ENCODE assay signal across 8 cellular contexts in the genomic region with DNA sequence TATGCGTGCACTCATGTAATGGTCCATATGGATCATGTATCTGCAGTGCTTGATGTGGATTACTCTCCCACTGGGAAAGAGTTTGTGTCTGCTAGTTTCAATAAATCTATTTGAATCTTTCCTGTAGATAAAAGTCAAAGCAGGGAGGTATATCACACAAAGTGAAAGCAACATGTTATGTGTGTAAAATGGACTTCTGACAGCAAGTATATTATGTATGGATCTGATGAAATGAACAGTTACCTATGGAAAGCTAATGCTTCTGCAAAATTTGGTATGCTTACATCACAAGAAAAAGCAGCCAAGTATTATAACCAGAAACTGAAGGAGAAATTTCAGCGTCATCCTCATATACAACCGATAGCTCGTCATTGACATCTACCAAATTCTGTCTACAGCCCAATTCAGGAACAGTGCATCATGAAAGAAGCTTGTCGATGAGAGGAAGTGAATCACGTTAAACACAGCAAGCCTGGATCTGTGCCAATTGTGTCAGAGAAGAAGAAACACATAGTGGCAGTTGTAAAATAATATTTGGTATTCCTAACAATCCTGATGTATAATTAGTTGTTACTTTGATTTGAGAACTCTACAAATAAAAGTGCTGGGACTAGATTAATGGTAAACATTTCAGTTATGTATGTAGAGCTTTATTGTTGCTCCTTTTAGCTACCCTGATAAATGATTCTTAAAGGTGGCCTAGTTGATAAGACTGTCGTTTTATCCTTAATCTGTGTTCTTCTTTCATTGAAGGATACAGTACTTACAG.
DNase-seq lines count a peak whose midpoint lies in the region; ATAC-seq and TF ChIP-seq lines count a peak whose summit lies in the region.

No MANE protein-coding gene starts in this region.

- DNase-seq in NCI-H2029 (lab: John Stamatoyannopoulos, UW), result peak; percentile 8
- no peak for DNase-seq in NCI-H2029 treated with DMSO at 0.1 percent for 48 hours (lab: John Stamatoyannopoulos, UW)
- no peak for DNase-seq in SK-N-MC (ENCODE audit: low read depth, low spot score)
- DNase-seq in brain microvascular endothelial cell, result peak; percentile 89
- peak in 2 of 3 experiments; percentile 13 to 28 for DNase-seq in stimulated activated CD4-positive, alpha-beta T cell treated with anti-CD3 and anti-CD28 coated beads, TNF-alpha, amount 100 ng/mL, for 4 hours (ENCODE audit: low read depth in 3 of 3)
- DNase-seq in NCI-H2171 (lab: John Stamatoyannopoulos, UW), result no peak
- no peak for DNase-seq in NK-92 (lab: John Stamatoyannopoulos, UW; ENCODE audit: unreplicated experiment)

- no peak overlapping the region for H3K9ac ChIP-seq in SK-N-MC (ENCODE audit: insufficient read length)

- no peak for ATAC-seq in HG03175 (IDR thresholded peaks at IDR 0.05; ENCODE audit: unreplicated experiment)

- peak overlapping the region; percentile 6; the same call in 1 of the 2 replicates for H3K4me3 ChIP-seq in SK-N-MC
- peak overlapping the region; percentile 3 for H3K4me3 ChIP-seq in brain microvascular endothelial cell (ENCODE audit: low read depth, low read length)

- H3K27ac ChIP-seq in SK-N-MC (no peak overlapping the region), brain microvascular endothelial cell (no peak overlapping the region)

- H3K27me3 ChIP-seq in brain microvascular endothelial cell (replicated peaks), result no peaks in the 10 kb centered on the region

- no peaks in the 10 kb centered on the region for H3K9me3 ChIP-seq in SK-N-MC (ENCODE audit: low read depth, low read length)

- H3K36me3 ChIP-seq in SK-N-MC (ENCODE audit: insufficient read depth, low read length) (no peaks in the 10 kb centered on the region), brain microvascular endothelial cell (replicated peaks) (no peaks in the 10 kb centered on the region)

- in situ Hi-C loops in brain microvascular endothelial cell (cut with HindIII; ENCODE audit: low pct_ligation_motif_present, low sequenced_read_pairs), result no loop called here

- no peak for TF ChIP-seq CTCF in brain microvascular endothelial cell (IDR thresholded peaks at IDR 0.05; ENCODE audit: low read depth, low read length, missing control alignments)

Comparison
In these comparisons a context has a peak if more than half of its experiments do, and no peak if none do; other contexts are left out.
1. DNase-seq: peak in NCI-H2029 (single experiment), brain microvascular endothelial cell (single experiment) and stimulated activated CD4-positive, alpha-beta T cell treated with anti-CD3 and anti-CD28 coated beads, TNF-alpha, amount 100 ng/mL, for 4 hours (2 of 3); none in NCI-H2029 treated with DMSO at 0.1 percent for 48 hours (single experiment), SK-N-MC (single experiment), NCI-H2171 (single experiment) and NK-92 (single experiment).